Comparison of ENCODE assay signal across 9 cellular contexts in the genomic region with DNA sequence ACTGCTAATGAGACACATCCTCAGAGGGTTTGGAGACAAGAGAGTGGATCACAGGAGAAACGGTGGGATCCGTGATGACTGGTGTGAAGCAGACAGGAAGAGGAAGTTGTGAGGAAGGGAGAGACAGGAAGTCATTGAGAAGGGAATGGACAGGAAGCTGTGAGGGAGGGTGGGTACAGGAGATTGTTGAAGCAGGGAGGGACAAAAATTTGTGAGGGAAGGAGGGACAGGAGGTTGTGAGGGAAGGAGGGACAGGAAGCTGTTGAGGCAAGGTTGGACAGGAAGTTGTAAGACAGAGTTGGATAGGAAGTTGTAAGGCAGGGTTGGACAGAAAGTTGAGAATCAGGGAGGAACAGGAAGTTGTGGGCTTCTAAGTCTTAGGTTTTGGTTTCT.
DNase-seq lines count a peak whose midpoint lies in the region; ATAC-seq, FAIRE-seq and TF ChIP-seq lines count a peak whose summit lies in the region.
"Had no signal": no experiment of that assay in that cellular context is flagged by ENCODE, and none has a peak within 500 bp of the region (broad histone marks: within the 10 kb centered on the region; RNA-seq: fewer than 3 reads in every experiment).

No MANE protein-coding gene starts in this region.

- ATAC-seq in activated naive CD8-positive, alpha-beta T cell treated with anti-CD3 and anti-CD28 coated beads, Interleukin-2, amount 50 U/mL, for 24 hours: peak; percentile 23
- ATAC-seq in GM19328 (IDR thresholded peaks at IDR 0.05; ENCODE audit: unreplicated experiment) (no peak), GM19351 (IDR thresholded peaks at IDR 0.05; ENCODE audit: unreplicated experiment) (no peak)

- H3K27ac Mint-ChIP-seq in activated naive CD8-positive, alpha-beta T cell treated with anti-CD3 and anti-CD28 coated beads, Interleukin-2, amount 50 U/mL, for 24 hours: peak overlapping the region; percentile 91
- H3K27ac Mint-ChIP-seq in neural crest cell (ENCODE audit: unreplicated experiment): peak overlapping the region; percentile 76

- peaks cover 11% of the 10 kb centered on the region for H3K36me3 Mint-ChIP-seq in activated naive CD8-positive, alpha-beta T cell treated with anti-CD3 and anti-CD28 coated beads, Interleukin-2, amount 50 U/mL, for 24 hours (ENCODE audit: low read depth)
- H3K36me3 Mint-ChIP-seq in neural crest cell (ENCODE audit: low read depth): no peaks in the 10 kb centered on the region

- H3K4me1 Mint-ChIP-seq in activated naive CD8-positive, alpha-beta T cell treated with anti-CD3 and anti-CD28 coated beads, Interleukin-2, amount 50 U/mL, for 24 hours: peaks cover 52% of the 10 kb centered on the region
- peaks cover 11% of the 10 kb centered on the region for H3K4me1 Mint-ChIP-seq in neural crest cell

- no peaks in the 10 kb centered on the region for H3K9me3 ChIP-seq in Karpas-422 (ENCODE audit: low read length)

- FAIRE-seq in GM12892 (lab: Jason Lieb, UNC): peak; percentile 87

- H3K79me2 ChIP-seq in Karpas-422 (ENCODE audit: low read length): peaks cover 16% of the 10 kb centered on the region

- H4K20me1 ChIP-seq in Karpas-422 (ENCODE audit: insufficient read depth, low read depth, low read length): no peaks in the 10 kb centered on the region

- peaks cover 66% of the 10 kb centered on the region for H3K36me3 ChIP-seq in Karpas-422 (ENCODE audit: insufficient read depth, low read length)

- no peak overlapping the region for H3K4me2 ChIP-seq in Karpas-422 (ENCODE audit: low read depth, low read length, poor library complexity, severe bottlenecking)

- H3K4me1 ChIP-seq in Karpas-422 (ENCODE audit: low read length): peaks cover 4% of the 10 kb centered on the region; the same call in 1 of the 2 replicates

- no peak overlapping the region for H3K9ac ChIP-seq in Karpas-422 (ENCODE audit: low read length)

- no peak for DNase-seq in GM12892 (ENCODE audit: insufficient read length)
- peak; percentile 56 for DNase-seq in Karpas-422
- no peak for DNase-seq in activated naive CD8-positive, alpha-beta T cell treated with anti-CD3 and anti-CD28 coated beads, Interleukin-2, amount 50 U/mL, for 24 hours
- no peak for DNase-seq in neural crest cell (ENCODE audit: low read depth, low spot score)
- no peak for DNase-seq in ureter (ENCODE audit: low spot score)
- no peak for DNase-seq in AG08396 (ENCODE audit: low spot score)
- DNase-seq: NCI-H1105 treated with DMSO at 0.1 percent for 48 hours had no signal

- no peaks in the 10 kb centered on the region for H3K27me3 ChIP-seq in Karpas-422 (ENCODE audit: low read length)

- H3K4me3 ChIP-seq in Karpas-422 (ENCODE audit: low read length): no peak overlapping the region

- TF ChIP-seq POLR2A in GM12892 (IDR thresholded peaks at IDR 0.05; ENCODE audit: low read depth, low read length): no peak

- peak overlapping the region; percentile 53 for H3K27ac ChIP-seq in Karpas-422 (ENCODE audit: low read length)

- H3K9me3 Mint-ChIP-seq in activated naive CD8-positive, alpha-beta T cell treated with anti-CD3 and anti-CD28 coated beads, Interleukin-2, amount 50 U/mL, for 24 hours: peaks cover 10% of the 10 kb centered on the region
- no peaks in the 10 kb centered on the region for H3K9me3 Mint-ChIP-seq in neural crest cell

- H2AFZ ChIP-seq in Karpas-422 (ENCODE audit: low read length): no peak overlapping the region

- no peaks in the 10 kb centered on the region for H3K9me2 ChIP-seq in Karpas-422 (replicated peaks; ENCODE audit: insufficient read depth, low read length)

- peak overlapping the region; percentile 51 for H3K4me3 Mint-ChIP-seq in activated naive CD8-positive, alpha-beta T cell treated with anti-CD3 and anti-CD28 coated beads, Interleukin-2, amount 50 U/mL, for 24 hours
- H3K4me3 Mint-ChIP-seq in neural crest cell: no peak overlapping the region

- H3K27me3 Mint-ChIP-seq in activated naive CD8-positive, alpha-beta T cell treated with anti-CD3 and anti-CD28 coated beads, Interleukin-2, amount 50 U/mL, for 24 hours: no peaks in the 10 kb centered on the region
- H3K27me3 Mint-ChIP-seq in neural crest cell (ENCODE audit: low read depth): no peaks in the 10 kb centered on the region

- TF ChIP-seq CTCF in neural crest cell (conservative IDR thresholded peaks at IDR 0.05): no peak
